ENCODE assay signal across 23 cellular contexts in the genomic region with DNA sequence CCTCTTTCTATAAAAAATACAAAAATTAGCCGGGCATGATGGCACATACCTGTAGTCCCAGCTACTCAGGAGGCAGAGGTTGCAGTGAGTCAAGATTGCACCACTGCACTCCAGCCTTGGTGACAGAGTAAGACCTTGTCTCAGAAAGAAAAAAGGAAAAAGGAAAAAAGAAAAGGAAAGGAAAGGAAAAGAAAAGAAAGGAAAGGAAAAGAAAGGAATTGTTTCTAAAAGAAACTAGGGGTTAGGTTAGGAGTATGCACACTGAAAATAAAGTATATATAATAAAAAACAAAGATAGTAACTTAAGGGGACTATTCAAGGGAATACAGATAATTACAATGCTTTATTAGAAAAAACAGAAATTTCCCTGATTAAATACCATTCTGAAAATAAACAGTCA. TPM values are rescaled to one million over a fixed set of nuclear protein-coding genes. Genes with fewer than 3 reads are reported as not detected.
"Had no signal": no experiment of that assay in that cellular context is flagged by ENCODE, and none has a peak within 500 bp of the region (broad histone marks: within the 10 kb centered on the region; RNA-seq: fewer than 3 reads in every experiment).

No MANE protein-coding gene starts in this region.

- H3K9me3 Mint-ChIP-seq: activated CD4-positive, alpha-beta memory T cell treated with anti-CD3 and anti-CD28 coated beads, Interleukin-2, amount 10 ng/mL, durations not matched to agents 7 days and 5 days; activated naive CD4-positive, alpha-beta T cell treated with anti-CD3 and anti-CD28 coated beads, Interleukin-2, amount 10 ng/mL, durations not matched to agents 7 days and 5 days; activated naive CD8-positive, alpha-beta T cell treated with anti-CD3 and anti-CD28 coated beads for 36 hours; activated T-cell treated with anti-CD3 and anti-CD28 coated beads, Interleukin-2, amount 50 U/mL, for 72 hours; activated T-helper 2 cell treated with anti-CD3 and anti-CD28 coated beads, Interferon-gamma antibody, Interleukin-2, Interleukin-4, amounts not matched to agents 10 μg/mL and 5 μg/mL and 100 μg/mL, durations not matched to agents 14 hours and 24 hours and 36 hours had no signal

- ATAC-seq: activated CD4-positive, alpha-beta T cell treated with anti-CD3 and anti-CD28 coated beads for 36 hours; activated T-cell treated with anti-CD3 and anti-CD28 coated beads, Interleukin-2, amount 50 U/mL, for 72 hours; Right ventricle myocardium inferior had no signal

- H3K4me3 Mint-ChIP-seq: activated CD4-positive, alpha-beta memory T cell treated with anti-CD3 and anti-CD28 coated beads, Interleukin-2, amount 10 ng/mL, durations not matched to agents 7 days and 5 days; activated CD4-positive, alpha-beta T cell treated with anti-CD3 and anti-CD28 coated beads for 36 hours; activated naive CD4-positive, alpha-beta T cell treated with anti-CD3 and anti-CD28 coated beads, Interleukin-2, amount 10 ng/mL, durations not matched to agents 7 days and 5 days; activated naive CD8-positive, alpha-beta T cell treated with anti-CD3 and anti-CD28 coated beads for 36 hours; activated T-cell treated with anti-CD3 and anti-CD28 coated beads, Interleukin-2, amount 50 U/mL, for 72 hours had no signal

- H3K27ac Mint-ChIP-seq: activated CD4-positive, alpha-beta memory T cell treated with anti-CD3 and anti-CD28 coated beads, Interleukin-2, amount 10 ng/mL, durations not matched to agents 7 days and 5 days; activated CD4-positive, alpha-beta T cell treated with anti-CD3 and anti-CD28 coated beads for 36 hours; activated naive CD4-positive, alpha-beta T cell treated with anti-CD3 and anti-CD28 coated beads, Interleukin-2, amount 10 ng/mL, durations not matched to agents 7 days and 5 days; activated naive CD8-positive, alpha-beta T cell treated with anti-CD3 and anti-CD28 coated beads for 36 hours; activated T-cell treated with anti-CD3 and anti-CD28 coated beads, Interleukin-2, amount 50 U/mL, for 72 hours; activated T-helper 2 cell treated with anti-CD3 and anti-CD28 coated beads, Interferon-gamma antibody, Interleukin-2, Interleukin-4, amounts not matched to agents 10 μg/mL and 5 μg/mL and 100 μg/mL, durations not matched to agents 14 hours and 24 hours and 36 hours had no signal

- H3K9me3 ChIP-seq: SK-N-SH had no signal

- H3K27ac ChIP-seq: WERI-Rb-1 had no signal

- H3K36me3 Mint-ChIP-seq: activated naive CD4-positive, alpha-beta T cell treated with anti-CD3 and anti-CD28 coated beads, Interleukin-2, amount 10 ng/mL, durations not matched to agents 7 days and 5 days; activated naive CD8-positive, alpha-beta T cell treated with anti-CD3 and anti-CD28 coated beads for 36 hours had no signal

- H3K9ac ChIP-seq: SK-N-SH had no signal

- DNase-seq: activated CD4-positive, alpha-beta memory T cell treated with anti-CD3 and anti-CD28 coated beads, Interleukin-2, amount 10 ng/mL, durations not matched to agents 7 days and 5 days; activated CD4-positive, alpha-beta T cell treated with anti-CD3 and anti-CD28 coated beads for 36 hours; activated CD4-positive, alpha-beta T cell treated with anti-CD3 and anti-CD28 coated beads, Interleukin-2, amount 50 U/mL, for 1 hour; activated CD8-positive, alpha-beta memory T cell treated with anti-CD3 and anti-CD28 coated beads, Interleukin-2, amount 50 U/mL, for 4 hours; activated gamma-delta T cell treated with Interleukin-2 at 50 U/mL for 16 hours; activated naive CD4-positive, alpha-beta T cell treated with anti-CD3 and anti-CD28 coated beads, Interleukin-2, amount 10 ng/mL, durations not matched to agents 7 days and 5 days; activated naive CD8-positive, alpha-beta T cell treated with anti-CD3 and anti-CD28 coated beads for 36 hours; activated T-cell treated with anti-CD3 and anti-CD28 coated beads, Interleukin-2, amount 50 U/mL, for 72 hours; central memory CD4-positive, alpha-beta T cell; NCI-H1092; NCI-H1417; NCI-H2171; NCI-H2227 treated with DMSO at 0.1 percent for 48 hours; NCI-H446 treated with DMSO at 0.1 percent for 48 hours; NCI-H748 treated with DMSO at 0.1 percent for 48 hours; RPMI8226; SK-N-SH; T-helper 1 cell; WERI-Rb-1 had no signal

- FAIRE-seq: bronchial epithelial cell had no signal

- H3K4me1 Mint-ChIP-seq: activated CD4-positive, alpha-beta memory T cell treated with anti-CD3 and anti-CD28 coated beads, Interleukin-2, amount 10 ng/mL, durations not matched to agents 7 days and 5 days; activated CD4-positive, alpha-beta T cell treated with anti-CD3 and anti-CD28 coated beads for 36 hours; activated naive CD4-positive, alpha-beta T cell treated with anti-CD3 and anti-CD28 coated beads, Interleukin-2, amount 10 ng/mL, durations not matched to agents 7 days and 5 days; activated naive CD8-positive, alpha-beta T cell treated with anti-CD3 and anti-CD28 coated beads for 36 hours had no signal

- H3K4me2 ChIP-seq: SK-N-SH had no signal

RNA-seq across cellular contexts. Expression of gene TTC28, which starts 50.9 kb away (rescaled TPM):
- total RNA-seq: MCF 10A had no signal
